In genomic region chr1:64564891-64565290, GRCh38 we compare ENCODE assay signal across 25 cellular contexts.
DNase-seq lines count a peak whose midpoint lies in the region; ATAC-seq and TF ChIP-seq lines count a peak whose summit lies in the region.
"Had no signal": no experiment of that assay in that cellular context is flagged by ENCODE, and none has a peak within 500 bp of the region (broad histone marks: within the 10 kb centered on the region; RNA-seq: fewer than 3 reads in every experiment).

No MANE protein-coding gene starts in this region.

- 93 to 94% methylated on average over 3 of the region's 3 CpGs for WGBS in aorta, 2 donors

- no peak overlapping the region for H3K9ac ChIP-seq in HUES48 (ENCODE audit: low read depth, low read length)

- H3K4me1 ChIP-seq in HUES48 (ENCODE audit: control insufficient read depth, insufficient read depth, low read length): peaks cover 53% of the 10 kb centered on the region
- no peaks in the 10 kb centered on the region for H3K4me1 ChIP-seq in RWPE2 (ENCODE audit: insufficient read depth, poor library complexity, severe bottlenecking)
- H3K4me1 ChIP-seq in aorta (ENCODE audit: control insufficient read depth in 1 of 2, insufficient read depth in 2 of 2, low read length in 2 of 2): no peaks in the 10 kb centered on the region

- peaks cover 26% of the 10 kb centered on the region for H3K9me3 Mint-ChIP-seq in nephron
- H3K9me3 Mint-ChIP-seq: CD8-positive, alpha-beta T cell had no signal

- H3K9me3 ChIP-seq in HUES48 (ENCODE audit: control insufficient read depth, insufficient read depth, low read length) (no peaks in the 10 kb centered on the region), RWPE2 (ENCODE audit: severe bottlenecking) (no peaks in the 10 kb centered on the region), aorta (ENCODE audit: control insufficient read depth, low read length) (peaks cover 1% of the 10 kb centered on the region)

- DNase-seq in RWPE2 (ENCODE audit: low spot score) (no peak), epithelial cell of esophagus (ENCODE audit: low read depth) (peak; percentile 69), COR-L47 (lab: John Stamatoyannopoulos, UW) (no peak), NCI-H2107 (lab: John Stamatoyannopoulos, UW) (no peak), left lobe of liver (ENCODE audit: low spot score) (no peak), aorta (no peak)
- DNase-seq: Calu3; CD8-positive, alpha-beta T cell; DMS79 treated with DMSO at 0.1 percent for 48 hours; GF-D8; H7; KBM-7; MG63; NCI-H146; NCI-H1930; NCI-H446; NCI-H524 treated with DMSO at 0.1 percent for 48 hours; NCI-H82; NK-92 treated with Interleukin-12 subunit alpha and Interleukin-12 subunit beta, amount 100 ng/mL, for 24 hours; PC-9; SHP77 had no signal

- ATAC-seq in RWPE2 (ENCODE audit: low read depth) (0 out of 3 replicates have a peak, but pooled peaks have one; percentile 42), left lobe of liver (no peak), aorta (ENCODE audit: low FRiP score) (no peak)
- ATAC-seq: CD8-positive, alpha-beta T cell had no signal

- no peak overlapping the region for H3K4me3 ChIP-seq in HUES48 (ENCODE audit: low read depth, low read length)
- no peak overlapping the region for H3K4me3 ChIP-seq in RWPE2 (ENCODE audit: severe bottlenecking)
- H3K4me3 ChIP-seq in epithelial cell of esophagus (ENCODE audit: low read length): no peak overlapping the region
- no peak overlapping the region for H3K4me3 ChIP-seq in aorta (ENCODE audit: low read length in 2 of 2)
- H3K4me3 ChIP-seq: MG63, PC-9 had no signal

- H3K36me3 Mint-ChIP-seq in nephron (ENCODE audit: low read depth): peaks cover 45% of the 10 kb centered on the region
- H3K36me3 Mint-ChIP-seq: CD8-positive, alpha-beta T cell had no signal

- peaks cover 50% of the 10 kb centered on the region for H3K4me1 Mint-ChIP-seq in nephron
- H3K4me1 Mint-ChIP-seq: B cell had no signal

- H3K36me3 ChIP-seq in HUES48 (ENCODE audit: control insufficient read depth, insufficient read depth, low read length) (peaks cover 8% of the 10 kb centered on the region; the same call in 1 of the 2 replicates), RWPE2 (ENCODE audit: low read depth) (no peaks in the 10 kb centered on the region), aorta (ENCODE audit: control insufficient read depth in 1 of 2, insufficient read depth in 2 of 2, low read length in 1 of 2) (no peaks in the 10 kb centered on the region)
- H3K36me3 ChIP-seq: MG63 had no signal

- no peaks in the 10 kb centered on the region for H3K27me3 ChIP-seq in HUES48 (ENCODE audit: control insufficient read depth, insufficient read depth, low read length)
- no peaks in the 10 kb centered on the region for H3K27me3 ChIP-seq in RWPE2 (ENCODE audit: insufficient read depth, poor library complexity, severe bottlenecking)
- H3K27me3 ChIP-seq in aorta (ENCODE audit: control insufficient read depth in 1 of 2, insufficient read depth in 2 of 2, low read length in 1 of 2): no peaks in the 10 kb centered on the region
- H3K27me3 ChIP-seq: MG63 had no signal

- no peak overlapping the region for H3K4me3 Mint-ChIP-seq in nephron
- H3K4me3 Mint-ChIP-seq: B cell; CD8-positive, alpha-beta T cell had no signal

- TF ChIP-seq CTCF in RWPE2 (IDR thresholded peaks at IDR 0.05; ENCODE audit: poor library complexity, severe bottlenecking): no peak
- TF ChIP-seq CTCF in epithelial cell of esophagus (IDR thresholded peaks at IDR 0.05; ENCODE audit: insufficient read depth, low read depth, low read length, missing control alignments): no peak
- TF ChIP-seq CTCF in nephron (IDR thresholded peaks at IDR 0.05; ENCODE audit: unreplicated experiment in 3 of 3): no peak

- no peaks in the 10 kb centered on the region for H3K27me3 Mint-ChIP-seq in nephron (ENCODE audit: low read depth)

- intact Hi-C loops in aorta (cut with DNase I): no loop called here

- H3K27ac ChIP-seq in HUES48 (ENCODE audit: low read depth, low read length) (peak overlapping the region; percentile 5), RWPE2 (ENCODE audit: poor library complexity, severe bottlenecking) (no peak overlapping the region), aorta (ENCODE audit: low read depth in 1 of 2, low read length in 2 of 2) (no peak overlapping the region)
- H3K27ac ChIP-seq: C4-2B, PC-9 had no signal

- H3K27ac Mint-ChIP-seq in nephron: peak overlapping the region; percentile 82 to 93 (median 92)
- H3K27ac Mint-ChIP-seq: B cell; CD8-positive, alpha-beta T cell had no signal
